ENCODE assay signal across 1 cellular context in the genomic region with DNA sequence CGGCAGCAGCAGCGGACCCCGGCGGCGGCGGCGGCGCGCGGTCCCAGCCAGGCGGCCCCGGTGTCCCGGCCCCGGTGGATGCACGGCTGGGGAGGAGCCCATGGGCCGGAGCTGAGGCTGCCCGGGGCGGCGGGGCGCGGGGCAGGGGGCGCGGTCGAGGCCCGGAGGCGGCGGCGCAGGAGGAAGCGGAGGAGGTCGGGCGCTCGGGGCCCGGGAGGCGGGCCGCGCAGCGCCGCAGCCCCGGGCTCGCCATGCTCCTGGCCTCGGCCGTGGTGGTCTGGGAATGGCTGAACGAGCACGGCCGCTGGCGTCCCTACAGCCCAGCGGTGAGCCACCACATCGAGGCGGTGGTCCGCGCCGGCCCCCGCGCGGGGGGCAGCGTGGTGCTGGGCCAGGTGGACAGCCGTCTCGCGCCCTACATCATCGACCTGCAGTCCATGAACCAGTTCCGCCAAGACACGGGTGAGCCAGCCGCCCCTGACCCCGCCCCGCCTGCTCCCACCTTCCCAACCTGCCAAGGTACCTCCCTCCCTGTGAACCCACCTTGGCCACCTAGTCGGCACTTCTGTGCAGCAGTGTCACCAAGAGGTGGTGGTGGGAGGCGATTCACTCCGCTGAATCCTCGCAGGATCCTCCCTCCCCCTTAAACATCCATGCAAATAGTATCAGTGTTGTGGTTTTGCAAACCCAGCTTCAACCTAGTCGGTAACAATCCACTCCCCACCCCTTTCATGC.
TF ChIP-seq lines count a peak whose summit lies in the region.

No MANE protein-coding gene starts in this region.

TF ChIP-seq in neural cell, 6 proteins besides CTCF, POLR2A, EP300 and RAD21 (continued from another document):
- TF ChIP-seq, protein P1, sequence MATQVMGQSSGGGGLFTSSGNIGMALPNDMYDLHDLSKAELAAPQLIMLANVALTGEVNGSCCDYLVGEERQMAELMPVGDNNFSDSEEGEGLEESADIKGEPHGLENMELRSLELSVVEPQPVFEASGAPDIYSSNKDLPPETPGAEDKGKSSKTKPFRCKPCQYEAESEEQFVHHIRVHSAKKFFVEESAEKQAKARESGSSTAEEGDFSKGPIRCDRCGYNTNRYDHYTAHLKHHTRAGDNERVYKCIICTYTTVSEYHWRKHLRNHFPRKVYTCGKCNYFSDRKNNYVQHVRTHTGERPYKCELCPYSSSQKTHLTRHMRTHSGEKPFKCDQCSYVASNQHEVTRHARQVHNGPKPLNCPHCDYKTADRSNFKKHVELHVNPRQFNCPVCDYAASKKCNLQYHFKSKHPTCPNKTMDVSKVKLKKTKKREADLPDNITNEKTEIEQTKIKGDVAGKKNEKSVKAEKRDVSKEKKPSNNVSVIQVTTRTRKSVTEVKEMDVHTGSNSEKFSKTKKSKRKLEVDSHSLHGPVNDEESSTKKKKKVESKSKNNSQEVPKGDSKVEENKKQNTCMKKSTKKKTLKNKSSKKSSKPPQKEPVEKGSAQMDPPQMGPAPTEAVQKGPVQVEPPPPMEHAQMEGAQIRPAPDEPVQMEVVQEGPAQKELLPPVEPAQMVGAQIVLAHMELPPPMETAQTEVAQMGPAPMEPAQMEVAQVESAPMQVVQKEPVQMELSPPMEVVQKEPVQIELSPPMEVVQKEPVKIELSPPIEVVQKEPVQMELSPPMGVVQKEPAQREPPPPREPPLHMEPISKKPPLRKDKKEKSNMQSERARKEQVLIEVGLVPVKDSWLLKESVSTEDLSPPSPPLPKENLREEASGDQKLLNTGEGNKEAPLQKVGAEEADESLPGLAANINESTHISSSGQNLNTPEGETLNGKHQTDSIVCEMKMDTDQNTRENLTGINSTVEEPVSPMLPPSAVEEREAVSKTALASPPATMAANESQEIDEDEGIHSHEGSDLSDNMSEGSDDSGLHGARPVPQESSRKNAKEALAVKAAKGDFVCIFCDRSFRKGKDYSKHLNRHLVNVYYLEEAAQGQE (IDR thresholded peaks at IDR 0.05; ENCODE audit: borderline replicate concordance), result no peak
- no peak for TF ChIP-seq SMC3 (conservative IDR thresholded peaks at IDR 0.05; ENCODE audit: poor library complexity)
- TF ChIP-seq POLR2AphosphoS5 (IDR thresholded peaks at IDR 0.05), result peak; percentile 58
- TF ChIP-seq EZH2 (IDR thresholded peaks at IDR 0.05; ENCODE audit: borderline replicate concordance, insufficient read depth, low read length, poor library complexity, severe bottlenecking), result no peak
- TF ChIP-seq TAF1 (IDR thresholded peaks at IDR 0.05; ENCODE audit: low read depth), result peak; percentile 8
TF ChIP-seq in neural cell: peak in this region for 2.
